8 cellular contexts compared by ENCODE assay signal in genomic region chr10:32379314-32379949, GRCh38. TPM values are rescaled to one million over a fixed set of nuclear protein-coding genes. Genes with fewer than 3 reads are reported as not detected.
DNase-seq lines count a peak whose midpoint lies in the region; ATAC-seq and TF ChIP-seq lines count a peak whose summit lies in the region.

No MANE protein-coding gene starts in this region.

- WGBS in esophagus muscularis mucosa = 23% methylated on average over 10 of the region's 10 CpGs

- peak overlapping the region; percentile 83 to 86 (median 86) for H3K27ac ChIP-seq in esophagus muscularis mucosa (replicated peaks in 1 of 4)

- ATAC-seq in SK-N-SH treated with all-trans-retinoic acid at 6 μM for 48 hours = peak; percentile 76
- ATAC-seq in GM21381 (IDR thresholded peaks at IDR 0.05; ENCODE audit: unreplicated experiment) = no peak
- ATAC-seq in HG02981 (IDR thresholded peaks at IDR 0.05; ENCODE audit: unreplicated experiment) = no peak

- peaks cover 3 to 34% (median 28%) of the 10 kb centered on the region in 4 donors for H3K4me1 ChIP-seq in esophagus muscularis mucosa

- TF ChIP-seq CTCF in GM12875 (IDR thresholded peaks at IDR 0.05; ENCODE audit: borderline replicate concordance, insufficient read depth, low read depth, low read length) (no peak), esophagus muscularis mucosa (IDR thresholded peaks at IDR 0.05) (no peak)

- DNase-seq in ACHN = peak; percentile 32
- DNase-seq in NAMALWA (ENCODE audit: low spot score) = peak; percentile 82
- DNase-seq in esophagus muscularis mucosa (ENCODE audit: extremely low spot score) = no peak
- peak; percentile 63 for DNase-seq in myocyte (ENCODE audit: low read depth)

- in situ Hi-C loops in ACHN (cut with HindIII; ENCODE audit: low pct_ligation_motif_present, low pct_unique_long_range_greater_than_20kb, low sequenced_read_pairs) = no loop called here

- TF ChIP-seq EP300 in esophagus muscularis mucosa (IDR thresholded peaks at IDR 0.05) = no peak

- no peaks in the 10 kb centered on the region for H3K27me3 ChIP-seq in esophagus muscularis mucosa

- no peak for TF ChIP-seq POLR2A in esophagus muscularis mucosa (IDR thresholded peaks at IDR 0.05; ENCODE audit: low read depth)

- intact Hi-C loops in esophagus muscularis mucosa (cut with DNase I) = no loop called here

- peak overlapping the region; percentile 57 for H3K4me3 ChIP-seq in GM12875 (ENCODE audit: low read depth, low read length)
- peak overlapping the region; percentile 64 to 72 (median 70) for H3K4me3 ChIP-seq in esophagus muscularis mucosa

- H3K9me3 ChIP-seq in esophagus muscularis mucosa = no peaks in the 10 kb centered on the region

- H3K36me3 ChIP-seq in esophagus muscularis mucosa = no peaks in the 10 kb centered on the region

TF ChIP-seq in SK-N-SH treated with all-trans-retinoic acid at 6 μM for 48 hours, 23 proteins besides CTCF, POLR2A, EP300 and RAD21:
- TF ChIP-seq ZC3H10 (CRISPR knock-in tag; IDR thresholded peaks at IDR 0.05) = no peak
- TF ChIP-seq TOX (CRISPR knock-in tag; IDR thresholded peaks at IDR 0.05; ENCODE audit: borderline replicate concordance) = no peak
- no peak for TF ChIP-seq PATZ1 (CRISPR knock-in tag; IDR thresholded peaks at IDR 0.05; ENCODE audit: borderline replicate concordance)
- TF ChIP-seq ZFP3 (CRISPR knock-in tag; IDR thresholded peaks at IDR 0.05) = no peak
- no peak for TF ChIP-seq ESRRG (CRISPR knock-in tag; IDR thresholded peaks at IDR 0.05)
- TF ChIP-seq PPARA (CRISPR knock-in tag; IDR thresholded peaks at IDR 0.05; ENCODE audit: borderline replicate concordance) = no peak
- TF ChIP-seq GLIS3 (CRISPR knock-in tag; IDR thresholded peaks at IDR 0.05) = no peak
- no peak for TF ChIP-seq SNAI2 (CRISPR knock-in tag; IDR thresholded peaks at IDR 0.05)
- TF ChIP-seq TCF4 (CRISPR knock-in tag; IDR thresholded peaks at IDR 0.05; ENCODE audit: borderline replicate concordance) = no peak
- TF ChIP-seq CREB5 (CRISPR knock-in tag; IDR thresholded peaks at IDR 0.05; ENCODE audit: low read depth) = no peak
- no peak for TF ChIP-seq ISL1 (CRISPR knock-in tag; IDR thresholded peaks at IDR 0.05)
- no peak for TF ChIP-seq BACH2 (CRISPR knock-in tag; IDR thresholded peaks at IDR 0.05; ENCODE audit: borderline replicate concordance)
- no peak for TF ChIP-seq OSR1 (CRISPR knock-in tag; IDR thresholded peaks at IDR 0.05)
- TF ChIP-seq RARB (CRISPR knock-in tag; IDR thresholded peaks at IDR 0.05) = no peak
- TF ChIP-seq TSHZ2 (CRISPR knock-in tag; IDR thresholded peaks at IDR 0.05) = no peak
- no peak for TF ChIP-seq CSRNP3 (CRISPR knock-in tag; IDR thresholded peaks at IDR 0.05)
- no peak for TF ChIP-seq ZNF565 (CRISPR knock-in tag; conservative IDR thresholded peaks at IDR 0.05; ENCODE audit: low read depth)
- TF ChIP-seq ARNTL (CRISPR knock-in tag; IDR thresholded peaks at IDR 0.05; ENCODE audit: borderline replicate concordance, low read depth) = no peak
TF ChIP-seq in SK-N-SH treated with all-trans-retinoic acid at 6 μM for 48 hours: peak in this region for 0.

RNA-seq across cellular contexts. Expression of gene EPC1, which starts 32.5 kb away (rescaled TPM):
- 10 to 100 TPM; 23.5 to 40.4 (median 35.2) TPM for total RNA-seq in esophagus muscularis mucosa
- total RNA-seq in myocyte = 23.8 and 27.5 TPM in 2 replicates
- 12.7 TPM for polyA plus RNA-seq in myocyte (2012)
